In genomic region chr12:41485203-41485602, GRCh38 we compare ENCODE assay signal across 23 cellular contexts.
A peak's percentile ranks its signal among the peaks of the same experiment; 100 is the strongest.
DNase-seq lines count a peak whose midpoint lies in the region; ATAC-seq, FAIRE-seq and TF ChIP-seq lines count a peak whose summit lies in the region.
"Had no signal": no experiment of that assay in that cellular context is flagged by ENCODE, and none has a peak within 500 bp of the region (broad histone marks: within the 10 kb centered on the region; RNA-seq: fewer than 3 reads in every experiment).

No MANE protein-coding gene starts in this region.

- peak overlapping the region; percentile 33; the same call in 1 of the 2 replicates for H2AFZ ChIP-seq in SK-N-SH (ENCODE audit: low read depth)

- ATAC-seq in SK-N-SH treated with all-trans-retinoic acid at 6 μM for 48 hours (no peak; the same call in 2 of the 3 replicates), HG03342 (IDR thresholded peaks at IDR 0.05; ENCODE audit: unreplicated experiment) (peak; percentile 65), HG03139 (IDR thresholded peaks at IDR 0.05; ENCODE audit: unreplicated experiment) (no peak)
- ATAC-seq: gastroesophageal sphincter; natural killer cell treated with Interleukin-12 subunit alpha and Interleukin-12 subunit beta and Interleukin-15 and Interleukin-18, amount 100 ng/mL, for 72 hours had no signal

- intact Hi-C loops in head of caudate nucleus (cut with DNase I), result no loop called here

- no peak for TF ChIP-seq CTCF in SK-N-SH (IDR thresholded peaks at IDR 0.05)

- H3K9me2 ChIP-seq in SK-N-SH, result no peaks in the 10 kb centered on the region

- WGBS in SK-N-SH (ENCODE audit: low lambda C conversion rate), result 51% methylated on average over 5 of the region's 5 CpGs

- CTCF ChIA-PET in SK-N-SH (lab: Yijun Ruan, JAX), result interaction anchor here (0.6 kb wide), 1 partner anchor 539 kb away, joined by 3 read pairs; no protein-coding TSS in a partner anchor

- no peaks in the 10 kb centered on the region for H4K20me1 ChIP-seq in SK-N-SH (ENCODE audit: insufficient read depth)
- H4K20me1 ChIP-seq: BLaER1 treated with 17β-estradiol and CSF1 and Interleukin-3, amounts not matched to agents 10 nM and 100 nM had no signal

- FAIRE-seq in urothelium cell line (lab: Jason Lieb, UNC), result peak; percentile 37
- FAIRE-seq: HTR-8/SVneo had no signal

- DNase-seq in SK-N-SH (no peak), dermis blood vessel endothelial cell (peak; percentile 73), urothelium cell line (ENCODE audit: low spot score) (peak; percentile 22), head of caudate nucleus (no peak)
- DNase-seq in effector memory CD4-positive, alpha-beta T cell, result no peak
- DNase-seq: activated CD4-positive, alpha-beta T cell treated with anti-CD3 and anti-CD28 coated beads for 48 hours; activated CD8-positive, alpha-beta memory T cell treated with anti-CD3 and anti-CD28 coated beads, Interleukin-2, amount 50 U/mL, for 4 hours; activated gamma-delta T cell; DMS 273 treated with DMSO at 0.1 percent for 48 hours; NCI-H187 treated with DMSO at 0.1 percent for 48 hours; stimulated activated CD4-positive, alpha-beta T cell treated with anti-CD3 and anti-CD28 coated beads, Interleukin-15, amount 100 ng/mL, for 24 hours; stimulated activated naive CD4-positive, alpha-beta T cell treated with Interleukin-2 at 50 U/mL for 16 hours; T1000; upper lobe of left lung had no signal

- no peak for TF ChIP-seq RAD21 in SK-N-SH (IDR thresholded peaks at IDR 0.05; ENCODE audit: low read length)

- no peak overlapping the region for H3K9ac ChIP-seq in SK-N-SH
- H3K9ac ChIP-seq: BLaER1 treated with 17β-estradiol and CSF1 and Interleukin-3, amounts not matched to agents 10 nM and 100 nM had no signal

- no peak overlapping the region for H3K4me3 ChIP-seq in SK-N-SH (ENCODE audit: low read depth in 2 of 2, low read length in 1 of 2)
- no peak overlapping the region for H3K4me3 ChIP-seq in effector memory CD4-positive, alpha-beta T cell (ENCODE audit: insufficient read depth, low read depth, low read length, poor library complexity, severe bottlenecking)
- H3K4me3 ChIP-seq: BLaER1 treated with 17β-estradiol and CSF1 and Interleukin-3, amounts not matched to agents 10 nM and 100 nM; gastroesophageal sphincter; upper lobe of left lung had no signal

- no peak for TF ChIP-seq EP300 in SK-N-SH (IDR thresholded peaks at IDR 0.05; ENCODE audit: borderline replicate concordance in 1 of 2, low read depth in 1 of 2, low read length in 1 of 2)

- no peaks in the 10 kb centered on the region for H3K9me3 ChIP-seq in SK-N-SH
- H3K9me3 ChIP-seq in effector memory CD4-positive, alpha-beta T cell (ENCODE audit: control insufficient read depth, low read length), result no peaks in the 10 kb centered on the region
- H3K9me3 ChIP-seq: BLaER1 treated with 17β-estradiol and CSF1 and Interleukin-3, amounts not matched to agents 10 nM and 100 nM; gastroesophageal sphincter; upper lobe of left lung had no signal

- H3K36me3 ChIP-seq in SK-N-SH (replicated peaks in 1 of 2; ENCODE audit: control insufficient read depth in 1 of 2, insufficient read depth in 2 of 2, low read length in 1 of 2), result no peaks in the 10 kb centered on the region
- H3K36me3 ChIP-seq in effector memory CD4-positive, alpha-beta T cell (ENCODE audit: control insufficient read depth, insufficient read depth, low read length), result no peaks in the 10 kb centered on the region
- H3K36me3 ChIP-seq: BLaER1 treated with 17β-estradiol and CSF1 and Interleukin-3, amounts not matched to agents 10 nM and 100 nM; gastroesophageal sphincter; upper lobe of left lung had no signal

- H3F3A ChIP-seq in SK-N-SH (replicated peaks; ENCODE audit: insufficient read depth), result no peaks in the 10 kb centered on the region

- H3K79me2 ChIP-seq in SK-N-SH (ENCODE audit: insufficient read depth), result no peaks in the 10 kb centered on the region

- POLR2A ChIA-PET in SK-N-SH (lab: Yijun Ruan, JAX), result no interaction called here

- no peaks in the 10 kb centered on the region; a peak in 2 of 4 replicates for H3K4me1 ChIP-seq in SK-N-SH (ENCODE audit: control insufficient read depth in 1 of 2, insufficient read depth in 2 of 2, low read depth in 1 of 2, low read length in 1 of 2)
- H3K4me1 ChIP-seq in effector memory CD4-positive, alpha-beta T cell (ENCODE audit: control insufficient read depth, insufficient read depth, low read length, poor library complexity, severe bottlenecking), result no peaks in the 10 kb centered on the region
- H3K4me1 ChIP-seq: BLaER1 treated with 17β-estradiol and CSF1 and Interleukin-3, amounts not matched to agents 10 nM and 100 nM; upper lobe of left lung had no signal

- no peak overlapping the region for H3K4me2 ChIP-seq in SK-N-SH
- H3K4me2 ChIP-seq: BLaER1 treated with 17β-estradiol and CSF1 and Interleukin-3, amounts not matched to agents 10 nM and 100 nM had no signal

- H3K27ac ChIP-seq in SK-N-SH (ENCODE audit: low read depth in 2 of 2, low read length in 1 of 2), result no peak overlapping the region
- H3K27ac ChIP-seq in effector memory CD4-positive, alpha-beta T cell (ENCODE audit: insufficient read depth, low read length, poor library complexity, severe bottlenecking), result no peak overlapping the region
- H3K27ac ChIP-seq: 22Rv1; BLaER1 treated with 17β-estradiol and CSF1 and Interleukin-3, amounts not matched to agents 10 nM and 100 nM; epithelial cell of prostate; gastroesophageal sphincter; upper lobe of left lung had no signal

- no peaks in the 10 kb centered on the region for H3K27me3 ChIP-seq in SK-N-SH (ENCODE audit: insufficient read depth)
- H3K27me3 ChIP-seq in effector memory CD4-positive, alpha-beta T cell (replicated peaks; ENCODE audit: control insufficient read depth, insufficient read depth, low read length, poor library complexity, severe bottlenecking), result peaks cover 3% of the 10 kb centered on the region
- H3K27me3 ChIP-seq: BLaER1 treated with 17β-estradiol and CSF1 and Interleukin-3, amounts not matched to agents 10 nM and 100 nM; gastroesophageal sphincter; upper lobe of left lung had no signal

TF ChIP-seq in SK-N-SH, 30 proteins besides CTCF, POLR2A, EP300 and RAD21:
- TF ChIP-seq, protein P1, sequence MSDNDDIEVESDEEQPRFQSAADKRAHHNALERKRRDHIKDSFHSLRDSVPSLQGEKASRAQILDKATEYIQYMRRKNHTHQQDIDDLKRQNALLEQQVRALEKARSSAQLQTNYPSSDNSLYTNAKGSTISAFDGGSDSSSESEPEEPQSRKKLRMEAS (IDR thresholded peaks at IDR 0.05; ENCODE audit: low read depth), result no peak
- TF ChIP-seq NRF1 (IDR thresholded peaks at IDR 0.05; ENCODE audit: low read depth, low read length) (no peak), TCF12 (IDR thresholded peaks at IDR 0.05) (no peak), FOXM1 (IDR thresholded peaks at IDR 0.05; ENCODE audit: low read depth) (no peak), JUND (IDR thresholded peaks at IDR 0.05) (no peak), RXRA (IDR thresholded peaks at IDR 0.05; ENCODE audit: borderline replicate concordance, low read depth) (no peak), GATA2 (CRISPR knock-in tag; IDR thresholded peaks at IDR 0.05) (no peak), SMC3 (IDR thresholded peaks at IDR 0.05; ENCODE audit: low read depth, low read length) (no peak), CHD2 (IDR thresholded peaks at IDR 0.05; ENCODE audit: low read length, partially characterized antibody) (no peak), EZH2phosphoT487 (IDR thresholded peaks at IDR 0.05; ENCODE audit: borderline replicate concordance, low read depth) (no peak)

TF ChIP-seq in SK-N-SH treated with all-trans-retinoic acid at 6 μM for 48 hours, 23 proteins besides CTCF, POLR2A, EP300 and RAD21:
- TF ChIP-seq ZC3H10 (CRISPR knock-in tag; IDR thresholded peaks at IDR 0.05) (no peak), RARB (CRISPR knock-in tag; IDR thresholded peaks at IDR 0.05) (no peak), CSDC2 (CRISPR knock-in tag; IDR thresholded peaks at IDR 0.05) (no peak), PATZ1 (CRISPR knock-in tag; IDR thresholded peaks at IDR 0.05; ENCODE audit: borderline replicate concordance) (no peak), ISL1 (CRISPR knock-in tag; IDR thresholded peaks at IDR 0.05) (no peak), BACH2 (CRISPR knock-in tag; IDR thresholded peaks at IDR 0.05; ENCODE audit: borderline replicate concordance) (no peak), SNAI2 (CRISPR knock-in tag; IDR thresholded peaks at IDR 0.05) (no peak), ESRRG (CRISPR knock-in tag; IDR thresholded peaks at IDR 0.05) (no peak), TOX (CRISPR knock-in tag; IDR thresholded peaks at IDR 0.05; ENCODE audit: borderline replicate concordance) (no peak), ZNF8 (CRISPR knock-in tag; IDR thresholded peaks at IDR 0.05) (no peak), ZFP3 (CRISPR knock-in tag; IDR thresholded peaks at IDR 0.05) (no peak)

Comparison
In these comparisons a context has a peak if more than half of its experiments do, and no peak if none do; other contexts are left out.
1. DNase-seq: peak in dermis blood vessel endothelial cell (single experiment) and urothelium cell line (single experiment); none in SK-N-SH (single experiment), effector memory CD4-positive, alpha-beta T cell (0 of 3) and head of caudate nucleus (0 of 42).